In genomic region chr12:129069886-129070285, GRCh38 we compare ENCODE assay signal across 23 cellular contexts.
DNase-seq lines count a peak whose midpoint lies in the region; ATAC-seq, FAIRE-seq and TF ChIP-seq lines count a peak whose summit lies in the region.
"Had no signal": no experiment of that assay in that cellular context is flagged by ENCODE, and none has a peak within 500 bp of the region (broad histone marks: within the 10 kb centered on the region; RNA-seq: fewer than 3 reads in every experiment).

No MANE protein-coding gene starts in this region.

- no peak overlapping the region for H3K4me3 ChIP-seq in H1 (ENCODE audit: extremely low read depth in 1 of 4, insufficient read depth in 2 of 4, low read depth in 3 of 4, low read length in 4 of 4)
- H3K4me3 ChIP-seq in neural progenitor cell = no peak overlapping the region
- H3K4me3 ChIP-seq in right lobe of liver = no peak overlapping the region
- H3K4me3 ChIP-seq: HAP-1, Peyer's patch, SJSA1 had no signal

- peak overlapping the region; percentile 64 for H3K27ac Mint-ChIP-seq in neural progenitor cell
- H3K27ac Mint-ChIP-seq: CD8-positive, alpha-beta memory T cell had no signal

- no peak overlapping the region for H3K4me3 Mint-ChIP-seq in neural progenitor cell
- H3K4me3 Mint-ChIP-seq: CD8-positive, alpha-beta memory T cell had no signal

- peaks cover 29% of the 10 kb centered on the region for H3K4me1 Mint-ChIP-seq in neural progenitor cell
- H3K4me1 Mint-ChIP-seq: CD8-positive, alpha-beta memory T cell had no signal

- H3K79me1 ChIP-seq in H1 (ENCODE audit: low read depth, low read length) = no peaks in the 10 kb centered on the region

- peaks cover 6% of the 10 kb centered on the region for H3F3A ChIP-seq in neural progenitor cell (ENCODE audit: low read depth)

- H2BK12ac ChIP-seq in H1 (ENCODE audit: low read depth, low read length) = no peak overlapping the region

- H3K4me2 ChIP-seq in H1 (ENCODE audit: insufficient read depth in 1 of 2, low read depth in 2 of 2, low read length in 2 of 2) (peak overlapping the region; percentile 8 to 19; a peak in 2 of 4 replicates), neural progenitor cell (no peak overlapping the region)
- H3K4me2 ChIP-seq: KMS-11 had no signal

- peaks cover 14% of the 10 kb centered on the region for H3K36me3 Mint-ChIP-seq in neural progenitor cell
- H3K36me3 Mint-ChIP-seq: CD8-positive, alpha-beta memory T cell had no signal

- intact Hi-C loops in right lobe of liver (cut with DNase I) = no loop called here

- H3K27me3 Mint-ChIP-seq in neural progenitor cell (ENCODE audit: insufficient read depth, low read depth) = peaks cover 6% of the 10 kb centered on the region

- H3K79me2 ChIP-seq in H1 (ENCODE audit: control insufficient read depth in 1 of 2, insufficient read depth in 2 of 2, low read length in 2 of 2) = no peaks in the 10 kb centered on the region
- H3K79me2 ChIP-seq in neural progenitor cell (ENCODE audit: low read depth) = no peaks in the 10 kb centered on the region

- no peak overlapping the region for H3K14ac ChIP-seq in H1 (ENCODE audit: insufficient read length)

- peak; percentile 21 for DNase-seq in NCI-H510A treated with DMSO at 0.1 percent for 48 hours (lab: John Stamatoyannopoulos, UW)
- DNase-seq in NCI-H510A (lab: John Stamatoyannopoulos, UW) = no peak
- DNase-seq in NCI-H1930 (lab: John Stamatoyannopoulos, UW) = peak; percentile 8 to 41
- DNase-seq in H1 (ENCODE audit: low read depth in 1 of 2, low spot score in 2 of 2) = peak in 1 of 2 experiments; percentile 79
- no peak for DNase-seq in neural progenitor cell (ENCODE audit: low spot score)
- no peak for DNase-seq in right lobe of liver
- DNase-seq in NCI-H2227 treated with DMSO at 0.1 percent for 48 hours (lab: John Stamatoyannopoulos, UW) = no peak
- DNase-seq: CD8-positive, alpha-beta memory T cell; GF-D8; NCI-H1105; NCI-H1694; NCI-H2107; NCI-H345; NCI-H526; NK-92 treated with Interleukin-12 subunit alpha and Interleukin-12 subunit beta, amount 100 ng/mL, for 24 hours; Peyer's patch; T-helper 1 cell had no signal

- FAIRE-seq in H1 (lab: Jason Lieb, UNC) = peak; percentile 77
- FAIRE-seq: A204.1 had no signal

- H4K20me1 ChIP-seq in H1 (replicated peaks in 1 of 2; ENCODE audit: control insufficient read depth in 1 of 2, insufficient read depth in 2 of 2, low read length in 2 of 2) (no peaks in the 10 kb centered on the region), neural progenitor cell (ENCODE audit: low read depth) (no peaks in the 10 kb centered on the region)

- H2BK120ac ChIP-seq in H1 (replicated peaks; ENCODE audit: low read depth, low read length) = no peak overlapping the region

- no peak for ATAC-seq in GM18498 (IDR thresholded peaks at IDR 0.05; ENCODE audit: unreplicated experiment)
- ATAC-seq in right lobe of liver = no peak

- no peak overlapping the region for H3K56ac ChIP-seq in H1 (replicated peaks; ENCODE audit: insufficient read length, low read depth, low read length)

- H3K9ac ChIP-seq in H1 (replicated peaks in 1 of 4; ENCODE audit: extremely low read depth in 1 of 4, low read depth in 3 of 4, low read length in 3 of 4) = no peak overlapping the region
- no peak overlapping the region for H3K9ac ChIP-seq in neural progenitor cell
- H3K9ac ChIP-seq: KMS-11 had no signal

- CTCF ChIA-PET in H1 (lab: Charles Lee; ENCODE audit: partially characterized antibody) = interaction anchor here (0.6 to 3.6 kb wide), 38 partner anchors 9 to 956 kb away, joined by 3 to 31 read pairs (median 4); no protein-coding TSS in a partner anchor

- TF ChIP-seq POLR2A in H1 (IDR thresholded peaks at IDR 0.05; ENCODE audit: control extremely low read depth in 1 of 2, low read depth in 2 of 2, low read length in 2 of 2) = no peak
- no peak for TF ChIP-seq POLR2A in right lobe of liver (IDR thresholded peaks at IDR 0.05)

- H3K9me3 Mint-ChIP-seq in neural progenitor cell = no peaks in the 10 kb centered on the region

- no peak overlapping the region for H2BK5ac ChIP-seq in H1 (ENCODE audit: low read depth, low read length)

- POLR2A ChIA-PET in H1 (lab: Charles Lee; ENCODE audit: partially characterized antibody) = interaction anchor here (0.9 kb wide), 1 partner anchor 22 kb away, joined by 3 read pairs; no protein-coding TSS in a partner anchor

- H3K18ac ChIP-seq in H1 (ENCODE audit: extremely low read depth, low read length) = no peak overlapping the region

- no peak overlapping the region for H2AK5ac ChIP-seq in H1 (ENCODE audit: low read depth, low read length)

- H3K4me1 ChIP-seq in H1 (replicated peaks in 1 of 4; ENCODE audit: control insufficient read depth in 3 of 4, insufficient read depth in 4 of 4, low read length in 3 of 4) (peaks cover 0 to 3% (median 2%) of the 10 kb centered on the region in 4 experiments; a peak in 2 of 7 replicates), neural progenitor cell (peaks cover 2% of the 10 kb centered on the region), right lobe of liver (no peaks in the 10 kb centered on the region)
- H3K4me1 ChIP-seq: HAP-1, Peyer's patch, SJSA1 had no signal

- H2AFZ ChIP-seq in H1 (ENCODE audit: low read length) (peak overlapping the region; percentile 79; the same call in 1 of the 2 replicates), neural progenitor cell (replicated peaks) (no peak overlapping the region)

- peak; percentile 69 to 73 for TF ChIP-seq RAD21 in H1 (IDR thresholded peaks at IDR 0.05 in 1 of 2, conservative IDR thresholded peaks at IDR 0.05 in 1 of 2; ENCODE audit: low read depth in 2 of 2, low read length in 2 of 2)

- H3K27ac ChIP-seq in H1 (ENCODE audit: low read depth, low read length) (no peak overlapping the region), neural progenitor cell (no peak overlapping the region), right lobe of liver (no peak overlapping the region)
- H3K27ac ChIP-seq: C4-2B, KMS-11, Peyer's patch, SJSA1 had no signal

- H3K23me2 ChIP-seq in H1 (ENCODE audit: low read depth, low read length) = peaks cover 4% of the 10 kb centered on the region; the same call in 1 of the 2 replicates

- no peak overlapping the region for H3K4ac ChIP-seq in H1 (replicated peaks; ENCODE audit: insufficient read length, low read depth, low read length)

- H4K8ac ChIP-seq in H1 (ENCODE audit: extremely low read depth, insufficient read depth, low read length) = no peak overlapping the region

- TF ChIP-seq CTCF in H1 (IDR thresholded peaks at IDR 0.05; ENCODE audit: control extremely low read depth in 1 of 3, insufficient read depth in 1 of 3, low read depth in 1 of 3, low read length in 3 of 3) (peak; percentile 54 to 87 (median 66)), neural progenitor cell (IDR thresholded peaks at IDR 0.05) (no peak), right lobe of liver (IDR thresholded peaks at IDR 0.05) (no peak)

- H4K5ac ChIP-seq in H1 (ENCODE audit: insufficient read length, low read depth, low read length) = no peak overlapping the region

- H3K9me3 ChIP-seq in H1 (ENCODE audit: insufficient read depth in 2 of 2, low read depth in 1 of 2, low read length in 1 of 2) (no peaks in the 10 kb centered on the region), neural progenitor cell (ENCODE audit: low read depth) (no peaks in the 10 kb centered on the region), right lobe of liver (no peaks in the 10 kb centered on the region)
- H3K9me3 ChIP-seq: HAP-1, Peyer's patch had no signal

- no peak for TF ChIP-seq EP300 in H1 (IDR thresholded peaks at IDR 0.05; ENCODE audit: borderline replicate concordance in 1 of 2, low read depth in 2 of 2, low read length in 2 of 2)

- H2BK20ac ChIP-seq in H1 (ENCODE audit: low read length) = no peak overlapping the region

- no peak overlapping the region for H3K23ac ChIP-seq in H1 (ENCODE audit: insufficient read length)

- peak overlapping the region; percentile 2; the same call in 1 of the 2 replicates for H2BK15ac ChIP-seq in H1 (ENCODE audit: low read length)

- H3K27me3 ChIP-seq in H1 (replicated peaks in 1 of 4; ENCODE audit: control insufficient read depth in 3 of 4, extremely low read depth in 1 of 4, insufficient read depth in 3 of 4, low read length in 3 of 4) = no peaks in the 10 kb centered on the region; a peak in 2 of 7 replicates
- H3K27me3 ChIP-seq in neural progenitor cell = no peaks in the 10 kb centered on the region
- no peaks in the 10 kb centered on the region for H3K27me3 ChIP-seq in right lobe of liver
- H3K27me3 ChIP-seq: Peyer's patch, SJSA1 had no signal

- 42% methylated on average over 15 of the region's 15 CpGs; no CpG with 5 or more reads in 1 of the 2 experiments for WGBS in H1 (ENCODE audit: extremely low coverage in 1 of 2, insufficient coverage in 1 of 2, insufficient read length in 1 of 2, insufficient replicate concordance in 2 of 2, low coverage in 1 of 2, low lambda C conversion rate in 2 of 2, missing lambda C conversion rate in 1 of 2), 2 experiments
- 70% methylated on average over 7 of the region's 15 CpGs for WGBS in right lobe of liver (ENCODE audit: insufficient coverage, low coverage, low lambda C conversion rate, missing lambda C conversion rate)

- no peak overlapping the region for H4K91ac ChIP-seq in H1 (replicated peaks; ENCODE audit: insufficient read length, low read length)

- H3K36me3 ChIP-seq in H1 (ENCODE audit: control insufficient read depth in 2 of 4, insufficient read depth in 4 of 4, low read length in 3 of 4) (no peaks in the 10 kb centered on the region), neural progenitor cell (no peaks in the 10 kb centered on the region), right lobe of liver (no peaks in the 10 kb centered on the region)
- H3K36me3 ChIP-seq: HAP-1, Peyer's patch, SJSA1 had no signal

TF ChIP-seq in H1, 55 proteins besides CTCF, POLR2A, EP300 and RAD21:
- TF ChIP-seq, protein P1, sequence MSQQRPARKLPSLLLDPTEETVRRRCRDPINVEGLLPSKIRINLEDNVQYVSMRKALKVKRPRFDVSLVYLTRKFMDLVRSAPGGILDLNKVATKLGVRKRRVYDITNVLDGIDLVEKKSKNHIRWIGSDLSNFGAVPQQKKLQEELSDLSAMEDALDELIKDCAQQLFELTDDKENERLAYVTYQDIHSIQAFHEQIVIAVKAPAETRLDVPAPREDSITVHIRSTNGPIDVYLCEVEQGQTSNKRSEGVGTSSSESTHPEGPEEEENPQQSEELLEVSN (IDR thresholded peaks at IDR 0.05) = peak; percentile 41; the same call in 1 of the 2 replicates
- TF ChIP-seq EZH2 (IDR thresholded peaks at IDR 0.05; ENCODE audit: low read depth, low read length, severe bottlenecking) = no peak
- TF ChIP-seq SIN3A (conservative IDR thresholded peaks at IDR 0.05 in 1 of 2, IDR thresholded peaks at IDR 0.05 in 1 of 2; ENCODE audit: low read depth in 1 of 2, low read length in 2 of 2) = 0 out of 4 replicates have a peak, but pooled peaks of 1 of the 2 experiments have one; percentile 40
- TF ChIP-seq, protein P2, sequence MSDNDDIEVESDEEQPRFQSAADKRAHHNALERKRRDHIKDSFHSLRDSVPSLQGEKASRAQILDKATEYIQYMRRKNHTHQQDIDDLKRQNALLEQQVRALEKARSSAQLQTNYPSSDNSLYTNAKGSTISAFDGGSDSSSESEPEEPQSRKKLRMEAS (IDR thresholded peaks at IDR 0.05) = no peak; the same call in 1 of the 2 replicates
- TF ChIP-seq YY1 (IDR thresholded peaks at IDR 0.05; ENCODE audit: low read depth, low read length) = peak; percentile 91
- no peak for TF ChIP-seq RFX5 (IDR thresholded peaks at IDR 0.05; ENCODE audit: borderline replicate concordance, low read depth, low read length)
- peak; percentile 80; the same call in 1 of the 2 replicates for TF ChIP-seq TCF12 (IDR thresholded peaks at IDR 0.05; ENCODE audit: low read depth, low read length)

Comparison
In these comparisons a context has a peak if more than half of its experiments do, and no peak if none do; other contexts are left out.
1. DNase-seq: peak in NCI-H510A treated with DMSO at 0.1 percent for 48 hours (single experiment) and NCI-H1930 (2 of 2); none in NCI-H510A (single experiment), neural progenitor cell (single experiment), right lobe of liver (0 of 3) and NCI-H2227 treated with DMSO at 0.1 percent for 48 hours (single experiment).
2. CTCF ChIP-seq: peak in H1 (3 of 3); none in neural progenitor cell (single experiment) and right lobe of liver (0 of 4).